ENCODE assay signal across 10 cellular contexts in genomic region chr3:56291244-56291680, GRCh38.
DNase-seq lines count a peak whose midpoint lies in the region; ATAC-seq and TF ChIP-seq lines count a peak whose summit lies in the region.
"Had no signal": no experiment of that assay in that cellular context is flagged by ENCODE, and none has a peak within 500 bp of the region (broad histone marks: within the 10 kb centered on the region; RNA-seq: fewer than 3 reads in every experiment).

No MANE protein-coding gene starts in this region.

- H3K27ac Mint-ChIP-seq in GM23338 (peak overlapping the region; percentile 26; the same call in 1 of the 2 replicates), immature natural killer cell (no peak overlapping the region)
- H3K27ac Mint-ChIP-seq in activated CD4-positive, alpha-beta memory T cell treated with anti-CD3 and anti-CD28 coated beads for 36 hours: no peak overlapping the region
- H3K27ac Mint-ChIP-seq in CD4-positive, alpha-beta memory T cell: no peak overlapping the region

- intact Hi-C loops in activated CD4-positive, alpha-beta memory T cell treated with anti-CD3 and anti-CD28 coated beads for 36 hours (cut with micrococcal nuclease): no loop called here
- intact Hi-C loops in CD4-positive, alpha-beta memory T cell (cut with micrococcal nuclease): no loop called here

- TF ChIP-seq POLR2A in GM18505 (IDR thresholded peaks at IDR 0.05; ENCODE audit: borderline replicate concordance, extremely low read depth, insufficient read depth, insufficient read length): no peak

- H3K36me3 ChIP-seq in GM23338 (ENCODE audit: insufficient read depth): no peaks in the 10 kb centered on the region; the same call in 1 of the 2 replicates
- H3K36me3 ChIP-seq in CD4-positive, alpha-beta memory T cell (ENCODE audit: insufficient read depth, low read length): no peaks in the 10 kb centered on the region

- H3K4me1 ChIP-seq in GM23338 (ENCODE audit: insufficient read depth): peaks cover 34% of the 10 kb centered on the region
- H3K4me1 ChIP-seq in CD4-positive, alpha-beta memory T cell (ENCODE audit: insufficient read depth, low read length): no peaks in the 10 kb centered on the region

- no peaks in the 10 kb centered on the region for H3K9me3 Mint-ChIP-seq in GM23338
- H3K9me3 Mint-ChIP-seq in activated CD4-positive, alpha-beta memory T cell treated with anti-CD3 and anti-CD28 coated beads for 36 hours: no peaks in the 10 kb centered on the region
- H3K9me3 Mint-ChIP-seq in immature natural killer cell: peaks cover 0 to 8% (median 0%) of the 10 kb centered on the region in 6 donors
- no peaks in the 10 kb centered on the region for H3K9me3 Mint-ChIP-seq in CD4-positive, alpha-beta memory T cell
- H3K9me3 Mint-ChIP-seq: H9 had no signal

- POLR2A ChIA-PET in activated CD4-positive, alpha-beta memory T cell treated with anti-CD3 and anti-CD28 coated beads for 36 hours (lab: Charles Lee): no interaction called here
- POLR2A ChIA-PET in CD4-positive, alpha-beta memory T cell (lab: Charles Lee; ENCODE audit: partially characterized antibody): no interaction called here

- CTCF ChIA-PET in activated CD4-positive, alpha-beta memory T cell treated with anti-CD3 and anti-CD28 coated beads for 36 hours (lab: Charles Lee): no interaction called here
- CTCF ChIA-PET in CD4-positive, alpha-beta memory T cell (lab: Charles Lee; ENCODE audit: partially characterized antibody): no interaction called here

- no peak overlapping the region for H3K4me2 ChIP-seq in GM23338

- H3K4me1 Mint-ChIP-seq in GM23338: peaks cover 46% of the 10 kb centered on the region
- peaks cover 6% of the 10 kb centered on the region for H3K4me1 Mint-ChIP-seq in activated CD4-positive, alpha-beta memory T cell treated with anti-CD3 and anti-CD28 coated beads for 36 hours (ENCODE audit: low read depth)
- H3K4me1 Mint-ChIP-seq in immature natural killer cell: no peaks in the 10 kb centered on the region
- no peaks in the 10 kb centered on the region for H3K4me1 Mint-ChIP-seq in CD4-positive, alpha-beta memory T cell

- no peaks in the 10 kb centered on the region for H3K27me3 ChIP-seq in GM23338 (ENCODE audit: insufficient read depth)
- H3K27me3 ChIP-seq in CD4-positive, alpha-beta memory T cell (ENCODE audit: insufficient read depth, low read length): no peaks in the 10 kb centered on the region

- no peak overlapping the region for H2AFZ ChIP-seq in GM23338

- H3K4me3 Mint-ChIP-seq in GM23338: no peak overlapping the region
- no peak overlapping the region for H3K4me3 Mint-ChIP-seq in activated CD4-positive, alpha-beta memory T cell treated with anti-CD3 and anti-CD28 coated beads for 36 hours
- no peak overlapping the region for H3K4me3 Mint-ChIP-seq in immature natural killer cell
- no peak overlapping the region for H3K4me3 Mint-ChIP-seq in CD4-positive, alpha-beta memory T cell
- H3K4me3 Mint-ChIP-seq: H9 had no signal

- no peaks in the 10 kb centered on the region for H4K20me1 ChIP-seq in GM23338 (replicated peaks; ENCODE audit: insufficient read depth)

- H3K36me3 Mint-ChIP-seq in GM23338 (ENCODE audit: low read depth) (peaks cover 14% of the 10 kb centered on the region; the same call in 2 of the 3 replicates), immature natural killer cell (no peaks in the 10 kb centered on the region)
- no peaks in the 10 kb centered on the region for H3K36me3 Mint-ChIP-seq in activated CD4-positive, alpha-beta memory T cell treated with anti-CD3 and anti-CD28 coated beads for 36 hours
- no peaks in the 10 kb centered on the region for H3K36me3 Mint-ChIP-seq in CD4-positive, alpha-beta memory T cell

- H3K9me3 ChIP-seq in CD4-positive, alpha-beta memory T cell (ENCODE audit: control insufficient read depth in 1 of 2, low read length in 2 of 2): no peaks in the 10 kb centered on the region

- peaks cover 20% of the 10 kb centered on the region for H3K9me2 ChIP-seq in GM23338 (ENCODE audit: insufficient read depth)

- H3K79me2 ChIP-seq in GM23338 (replicated peaks; ENCODE audit: insufficient read depth): no peaks in the 10 kb centered on the region

- no peak for TF ChIP-seq CTCF in GM23338 (conservative IDR thresholded peaks at IDR 0.05; ENCODE audit: low read depth in 2 of 2)

- DNase-seq in GM23338 (ENCODE audit: low spot score) (no peak), kidney tubule cell (ENCODE audit: low spot score) (peak; percentile 12), immature natural killer cell (no peak), NCI-H2227 (lab: John Stamatoyannopoulos, UW; ENCODE audit: unreplicated experiment) (no peak)
- DNase-seq in activated CD4-positive, alpha-beta memory T cell treated with anti-CD3 and anti-CD28 coated beads for 36 hours: peak; percentile 13
- no peak for DNase-seq in CD4-positive, alpha-beta memory T cell
- DNase-seq: H9, NCI-H1694, small intestine had no signal

- no peaks in the 10 kb centered on the region for H3F3A ChIP-seq in GM23338 (replicated peaks; ENCODE audit: low read depth)

- peak; percentile 52 for ATAC-seq in GM18505 (IDR thresholded peaks at IDR 0.05; ENCODE audit: unreplicated experiment)
- no peak for ATAC-seq in GM23338

- no peak overlapping the region for H3K27ac ChIP-seq in GM23338 (ENCODE audit: low read depth)
- no peak overlapping the region for H3K27ac ChIP-seq in CD4-positive, alpha-beta memory T cell (ENCODE audit: low read depth, low read length)

- H3K4me3 ChIP-seq in GM23338: no peak overlapping the region
- H3K4me3 ChIP-seq in CD4-positive, alpha-beta memory T cell (ENCODE audit: low read length in 2 of 2): no peak overlapping the region

- peaks cover 2% of the 10 kb centered on the region for H3K27me3 Mint-ChIP-seq in GM23338 (ENCODE audit: insufficient read depth, low read depth, poor library complexity)
- peaks cover 6% of the 10 kb centered on the region for H3K27me3 Mint-ChIP-seq in activated CD4-positive, alpha-beta memory T cell treated with anti-CD3 and anti-CD28 coated beads for 36 hours
- peaks cover 0 to 7% (median 3%) of the 10 kb centered on the region in 3 donors for H3K27me3 Mint-ChIP-seq in immature natural killer cell (ENCODE audit: low read depth in 3 of 3)
- H3K27me3 Mint-ChIP-seq in CD4-positive, alpha-beta memory T cell: peaks cover 2% of the 10 kb centered on the region in 2 donors

TF ChIP-seq in GM23338, 12 proteins besides CTCF, POLR2A, EP300 and RAD21 (continues in another document):
- no peak for TF ChIP-seq STAT1 (IDR thresholded peaks at IDR 0.05; ENCODE audit: unreplicated experiment)
- no peak for TF ChIP-seq CREB1 (CRISPR knock-in tag; IDR thresholded peaks at IDR 0.05; ENCODE audit: low read depth)
- TF ChIP-seq ZNF462 (CRISPR knock-in tag; IDR thresholded peaks at IDR 0.05): no peak

Comparison
In these comparisons a context has a peak if more than half of its experiments do, and no peak if none do; other contexts are left out.
1. DNase-seq: peak in activated CD4-positive, alpha-beta memory T cell treated with anti-CD3 and anti-CD28 coated beads for 36 hours (single experiment) and kidney tubule cell (single experiment); none in GM23338 (single experiment), immature natural killer cell (0 of 3), CD4-positive, alpha-beta memory T cell (0 of 5) and NCI-H2227 (single experiment).